Comparison of ENCODE assay signal across 8 cellular contexts in genomic region chr12:79691299-79692248, GRCh38. TPM values are rescaled to one million over a fixed set of nuclear protein-coding genes. Genes with fewer than 3 reads are reported as not detected.
A peak's percentile ranks its signal among the peaks of the same experiment; 100 is the strongest.
DNase-seq lines count a peak whose midpoint lies in the region; ATAC-seq and TF ChIP-seq lines count a peak whose summit lies in the region.

No MANE protein-coding gene starts in this region.

- no peak for DNase-seq in activated naive CD4-positive, alpha-beta T cell treated with Interleukin-2 at 50 U/mL for 16 hours
- DNase-seq in NT2/D1 (ENCODE audit: low read depth, low spot score) (no peak), dorsolateral prefrontal cortex (no peak), medulla oblongata (ENCODE audit: extremely low spot score) (peak; percentile 27), transverse colon (peak; percentile 32), NCI-H1436 (lab: John Stamatoyannopoulos, UW) (no peak)

- peak overlapping the region; percentile 79 for H3K9ac ChIP-seq in NT2/D1 (ENCODE audit: insufficient read length, low read depth)

- TF ChIP-seq CTCF in dorsolateral prefrontal cortex (IDR thresholded peaks at IDR 0.05 in 54 of 56, conservative IDR thresholded peaks at IDR 0.05 in 2 of 56; ENCODE audit: low read depth in 1 of 56, partially characterized antibody in 56 of 56) (no peak), transverse colon (IDR thresholded peaks at IDR 0.05) (no peak)

- no peaks in the 10 kb centered on the region for H3K9me3 ChIP-seq in NT2/D1 (ENCODE audit: insufficient read depth, low read length)
- no peaks in the 10 kb centered on the region for H3K9me3 ChIP-seq in transverse colon

- peak overlapping the region; percentile 91 for H3K4me3 ChIP-seq in NT2/D1 (ENCODE audit: insufficient read length, low read depth)
- H3K4me3 ChIP-seq in dorsolateral prefrontal cortex = peak overlapping the region; percentile 20 to 82 (median 66)
- H3K4me3 ChIP-seq in transverse colon = peak overlapping the region; percentile 22 to 94 (median 84)

- no peak for TF ChIP-seq POLR2A in transverse colon (IDR thresholded peaks at IDR 0.05)

- 0 to 6% methylated on average over 2 to 27 of the region's 27 CpGs for WGBS in transverse colon (ENCODE audit: low coverage in 1 of 2), 2 donors

- H3K27ac ChIP-seq in dorsolateral prefrontal cortex (peak overlapping the region in 17 of 59 donors; percentile 7 to 81 (median 38)), transverse colon (peak overlapping the region; percentile 90 to 95 (median 92))

- peaks cover 4% of the 10 kb centered on the region for H3K9me3 Mint-ChIP-seq in activated naive CD4-positive, alpha-beta T cell treated with anti-CD3 and anti-CD28 coated beads, Interleukin-2, amount 50 U/mL, for 24 hours

- in situ Hi-C loops in transverse colon (cut with MboI; ENCODE audit: low pct_ligation_motif_present in 1 of 4, low pct_unique_long_range_greater_than_20kb in 1 of 4, low sequenced_read_pairs in 3 of 4) = loop anchor here in 1 of 4 donors (25.0 kb wide), 1 partner anchor 279 kb away; no protein-coding TSS in a partner anchor

- peaks cover 6% of the 10 kb centered on the region for H3K36me3 ChIP-seq in NT2/D1 (ENCODE audit: insufficient read depth, insufficient read length, low read length)
- H3K36me3 ChIP-seq in transverse colon = no peaks in the 10 kb centered on the region

- intact Hi-C loops in dorsolateral prefrontal cortex (cut with DNase I) = no loop called here
- intact Hi-C loops in transverse colon (cut with DNase I; ENCODE audit: low total_unique reads) = no loop called here

- H3K4me3 Mint-ChIP-seq in activated naive CD4-positive, alpha-beta T cell treated with anti-CD3 and anti-CD28 coated beads, Interleukin-2, amount 50 U/mL, for 24 hours = peak overlapping the region; percentile 90

- peaks cover 51% of the 10 kb centered on the region for H3K27me3 Mint-ChIP-seq in activated naive CD4-positive, alpha-beta T cell treated with anti-CD3 and anti-CD28 coated beads, Interleukin-2, amount 50 U/mL, for 24 hours

- no peak overlapping the region for H3K27ac Mint-ChIP-seq in activated naive CD4-positive, alpha-beta T cell treated with anti-CD3 and anti-CD28 coated beads, Interleukin-2, amount 50 U/mL, for 24 hours

- H3K4me1 ChIP-seq in NT2/D1 (ENCODE audit: insufficient read depth, insufficient read length) (no peaks in the 10 kb centered on the region), transverse colon (peaks cover 0 to 37% (median 16%) of the 10 kb centered on the region in 4 donors)

- TF ChIP-seq EP300 in transverse colon (IDR thresholded peaks at IDR 0.05; ENCODE audit: low read depth) = no peak

- no peak for ATAC-seq in HG02763 (IDR thresholded peaks at IDR 0.05; ENCODE audit: unreplicated experiment)

- H3K27me3 ChIP-seq in NT2/D1 (ENCODE audit: insufficient read depth, insufficient read length) (no peaks in the 10 kb centered on the region), dorsolateral prefrontal cortex (peaks cover 0 to 56% (median 24%) of the 10 kb centered on the region in 45 donors), transverse colon (peaks cover 3% of the 10 kb centered on the region)

- H3K36me3 Mint-ChIP-seq in activated naive CD4-positive, alpha-beta T cell treated with anti-CD3 and anti-CD28 coated beads, Interleukin-2, amount 50 U/mL, for 24 hours = no peaks in the 10 kb centered on the region

- peaks cover 19% of the 10 kb centered on the region for H3K4me1 Mint-ChIP-seq in activated naive CD4-positive, alpha-beta T cell treated with anti-CD3 and anti-CD28 coated beads, Interleukin-2, amount 50 U/mL, for 24 hours

RNA-seq across cellular contexts. Expression of gene PAWR, which starts 0.8 kb away (rescaled TPM):
- total RNA-seq in dorsolateral prefrontal cortex (10 to 100 TPM in 90 of 120 experiments, 1 to 10 TPM in 30; 6.1 to 38.2 (median 13.4) TPM), transverse colon (100 to 1,000 TPM in 2 of 4 donors, 10 to 100 TPM in 2; 82.3 to 188 (median 115) TPM)

Comparison
In these comparisons a context has a peak if more than half of its experiments do, and no peak if none do; other contexts are left out.
1. DNase-seq: peak in medulla oblongata (single experiment) and transverse colon (single experiment); none in activated naive CD4-positive, alpha-beta T cell treated with Interleukin-2 at 50 U/mL for 16 hours (single experiment), NT2/D1 (single experiment), dorsolateral prefrontal cortex (0 of 10) and NCI-H1436 (single experiment).
2. Peak in every context shown above with its lines, with median percentiles within 50 percentile points of each other: H3K4me3 ChIP-seq.